ENCODE assay signal across 23 cellular contexts in the genomic region with DNA sequence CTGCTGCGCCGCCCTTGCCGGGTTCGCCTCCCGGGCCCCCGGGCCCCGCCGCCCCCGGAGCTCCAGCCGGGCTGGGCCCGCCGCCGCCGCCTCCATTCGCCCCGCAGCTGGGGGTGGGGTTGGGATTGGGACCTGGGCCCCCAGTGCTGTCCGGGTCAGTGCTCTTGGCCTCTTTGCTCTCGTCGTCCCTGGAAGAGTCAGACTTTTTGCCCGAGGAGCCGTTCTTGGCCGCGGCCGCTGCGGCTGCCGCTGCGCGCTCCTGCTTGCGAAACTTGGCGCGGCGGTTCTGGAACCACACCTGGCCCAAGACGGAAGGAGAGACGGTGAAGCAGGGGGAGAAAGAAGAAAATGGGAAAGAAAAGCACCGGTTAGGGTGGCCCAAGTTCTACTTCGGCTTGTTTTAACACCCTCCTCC. TPM values are rescaled to one million over a fixed set of nuclear protein-coding genes. Genes with fewer than 3 reads are reported as not detected.
DNase-seq lines count a peak whose midpoint lies in the region; ATAC-seq and TF ChIP-seq lines count a peak whose summit lies in the region.
"Had no signal": no experiment of that assay in that cellular context is flagged by ENCODE, and none has a peak within 500 bp of the region (broad histone marks: within the 10 kb centered on the region; RNA-seq: fewer than 3 reads in every experiment).

No MANE protein-coding gene starts in this region.

- intact Hi-C loops in IMR-90 (cut with micrococcal nuclease): no loop called here

- POLR2A ChIA-PET in IMR-90 (lab: Charles Lee; ENCODE audit: unreplicated experiment): no interaction called here

- H3K27me3 Mint-ChIP-seq in nephron progenitor cell (ENCODE audit: low read depth, poor library complexity) (peaks cover 100% of the 10 kb centered on the region), osteocyte (ENCODE audit: unreplicated experiment) (peaks cover 88% of the 10 kb centered on the region)

- H2BK15ac ChIP-seq in IMR-90 (ENCODE audit: low read depth, low read length): no peak overlapping the region

- no peaks in the 10 kb centered on the region; the same call in 1 of the 2 replicates for H3K4me1 ChIP-seq in IMR-90 (ENCODE audit: control insufficient read depth, insufficient read depth, low read length)
- H3K4me1 ChIP-seq: prostate gland had no signal

- peaks cover 24% of the 10 kb centered on the region for H3K9me3 Mint-ChIP-seq in nephron progenitor cell
- H3K9me3 Mint-ChIP-seq in osteocyte (ENCODE audit: unreplicated experiment): no peaks in the 10 kb centered on the region
- H3K9me3 Mint-ChIP-seq: activated naive CD4-positive, alpha-beta T cell treated with anti-CD3 and anti-CD28 coated beads for 36 hours had no signal

- H3K36me3 ChIP-seq in IMR-90 (ENCODE audit: control insufficient read depth, insufficient read depth, low read length) (no peaks in the 10 kb centered on the region), MG63 (no peaks in the 10 kb centered on the region)
- H3K36me3 ChIP-seq: prostate gland, suprapubic skin had no signal

- H2AK5ac ChIP-seq in IMR-90 (ENCODE audit: low read depth, low read length): no peak overlapping the region

- H3K27me3 ChIP-seq in IMR-90 (ENCODE audit: control insufficient read depth, insufficient read depth, low read length) (peaks cover 92% of the 10 kb centered on the region), MG63 (no peaks in the 10 kb centered on the region; the same call in 1 of the 2 replicates)

- CTCF ChIA-PET in IMR-90 (lab: Yijun Ruan, JAX): no interaction called here

- peak overlapping the region; percentile 16; the same call in 1 of the 2 replicates for H3K4me2 ChIP-seq in IMR-90 (ENCODE audit: low read depth, low read length)
- H3K4me2 ChIP-seq: KMS-11 had no signal

- H2BK5ac ChIP-seq in IMR-90 (ENCODE audit: low read depth, low read length, poor library complexity, severe bottlenecking): no peak overlapping the region

- no peak overlapping the region for H2BK120ac ChIP-seq in IMR-90 (ENCODE audit: low read depth, low read length)

- H3K27ac Mint-ChIP-seq in nephron progenitor cell: no peak overlapping the region
- no peak overlapping the region for H3K27ac Mint-ChIP-seq in osteocyte (ENCODE audit: unreplicated experiment)
- H3K27ac Mint-ChIP-seq: activated CD4-positive, alpha-beta T cell treated with anti-CD3 and anti-CD28 coated beads for 36 hours; activated naive CD4-positive, alpha-beta T cell treated with anti-CD3 and anti-CD28 coated beads for 36 hours; natural killer cell had no signal

- no peak overlapping the region for H3K23ac ChIP-seq in IMR-90 (ENCODE audit: low read depth, low read length)

- no peaks in the 10 kb centered on the region for H3K79me1 ChIP-seq in IMR-90 (ENCODE audit: low read depth in 1 of 2, low read length in 2 of 2)

- H3K9me1 ChIP-seq in IMR-90 (ENCODE audit: insufficient read depth, low read length): no peaks in the 10 kb centered on the region

- H3K56ac ChIP-seq in IMR-90 (ENCODE audit: extremely low read depth, insufficient read depth, low read length): no peak overlapping the region

- no peak overlapping the region for H4K91ac ChIP-seq in IMR-90 (ENCODE audit: insufficient read depth, low read depth, low read length)

- peaks cover 6% of the 10 kb centered on the region; the same call in 1 of the 2 replicates for H4K20me1 ChIP-seq in IMR-90 (ENCODE audit: insufficient read depth, low read length)

- no peak for TF ChIP-seq RAD21 in IMR-90 (IDR thresholded peaks at IDR 0.05; ENCODE audit: low read length)

- no peak overlapping the region for H2BK20ac ChIP-seq in IMR-90 (ENCODE audit: low read depth, low read length)

- H3K9me3 ChIP-seq in IMR-90 (ENCODE audit: control insufficient read depth, insufficient read depth, low read length) (peaks cover 28% of the 10 kb centered on the region), MG63 (no peaks in the 10 kb centered on the region)
- H3K9me3 ChIP-seq: prostate gland, suprapubic skin had no signal

- H3K4me3 Mint-ChIP-seq in nephron progenitor cell: peak overlapping the region; percentile 65
- H3K4me3 Mint-ChIP-seq in osteocyte (ENCODE audit: unreplicated experiment): no peak overlapping the region
- H3K4me3 Mint-ChIP-seq: activated CD4-positive, alpha-beta T cell treated with anti-CD3 and anti-CD28 coated beads for 36 hours; activated naive CD4-positive, alpha-beta T cell treated with anti-CD3 and anti-CD28 coated beads for 36 hours; natural killer cell had no signal

- H3K4me1 Mint-ChIP-seq in nephron progenitor cell: peaks cover 29% of the 10 kb centered on the region
- peaks cover 4% of the 10 kb centered on the region for H3K4me1 Mint-ChIP-seq in osteocyte (ENCODE audit: unreplicated experiment)
- H3K4me1 Mint-ChIP-seq: activated CD4-positive, alpha-beta T cell treated with anti-CD3 and anti-CD28 coated beads for 36 hours; natural killer cell had no signal

- no peak overlapping the region for H3K4me3 ChIP-seq in IMR-90 (ENCODE audit: insufficient read depth, low read depth, low read length)
- no peak overlapping the region for H3K4me3 ChIP-seq in epithelial cell of esophagus (ENCODE audit: low read length)
- H3K4me3 ChIP-seq in MG63: no peak overlapping the region
- H3K4me3 ChIP-seq: prostate gland, suprapubic skin had no signal

- H3K4ac ChIP-seq in IMR-90 (ENCODE audit: low read depth, low read length): no peak overlapping the region

- H3K18ac ChIP-seq in IMR-90 (ENCODE audit: low read depth, low read length): no peak overlapping the region

- DNase-seq in ELF-1 (ENCODE audit: low read depth, low spot score) (peak; percentile 40), IMR-90 (no peak), epithelial cell of esophagus (ENCODE audit: low read depth) (peak; percentile 16), nephron progenitor cell (peak; percentile 28), osteocyte (ENCODE audit: extremely low spot score, unreplicated experiment) (no peak), mesenteric fat pad (ENCODE audit: low spot score) (no peak), MG63 (no peak)
- DNase-seq: activated CD4-positive, alpha-beta T cell treated with anti-CD3 and anti-CD28 coated beads for 36 hours; activated naive CD4-positive, alpha-beta T cell treated with anti-CD3 and anti-CD28 coated beads for 36 hours; activated T-cell treated with anti-CD3 and anti-CD28 coated beads, Interleukin-2, amount 50 U/mL, for 48 hours; aorta; central memory CD4-positive, alpha-beta T cell; erythroblast; hippocampal formation; natural killer cell; NCI-H1694; NCI-H526 had no signal

- H4K8ac ChIP-seq in IMR-90 (ENCODE audit: low read depth in 2 of 2, low read length in 2 of 2): no peak overlapping the region

- no peak overlapping the region for H3K27ac ChIP-seq in IMR-90 (ENCODE audit: insufficient read depth, low read length)
- H3K27ac ChIP-seq: C4-2B, KMS-11, prostate gland, suprapubic skin had no signal

- in situ Hi-C loops in IMR-90 (cut with MboI; ENCODE audit: low sequenced_read_pairs): no loop called here

- no peak for TF ChIP-seq POLR2A in IMR-90 (IDR thresholded peaks at IDR 0.05; ENCODE audit: low read depth, low read length)

- H3K9ac ChIP-seq in IMR-90 (ENCODE audit: low read depth, low read length): no peak overlapping the region
- H3K9ac ChIP-seq: KMS-11 had no signal

- no peak overlapping the region for H2AFZ ChIP-seq in IMR-90 (replicated peaks; ENCODE audit: low read length, poor library complexity)

- TF ChIP-seq CTCF in IMR-90 (conservative IDR thresholded peaks at IDR 0.05; ENCODE audit: low read depth, low read length): no peak
- TF ChIP-seq CTCF in epithelial cell of esophagus (IDR thresholded peaks at IDR 0.05; ENCODE audit: insufficient read depth, low read depth, low read length, missing control alignments): no peak
- no peak for TF ChIP-seq CTCF in nephron progenitor cell (IDR thresholded peaks at IDR 0.05)
- no peak for TF ChIP-seq CTCF in osteocyte (IDR thresholded peaks at IDR 0.05)

- H2AK9ac ChIP-seq in IMR-90 (replicated peaks; ENCODE audit: low read depth, low read length, poor library complexity): no peak overlapping the region

- no peak overlapping the region for H3K14ac ChIP-seq in IMR-90 (replicated peaks; ENCODE audit: low read depth, low read length)

- no TSS peak for BruUV-seq in IMR-90 (replicated peaks; lab: Mats Ljungman, UMichigan)

- dilution Hi-C loops in IMR-90 (cut with HindIII; ENCODE audit: low sequenced_read_pairs, unreplicated experiment): no loop called here

- H4K5ac ChIP-seq in IMR-90 (ENCODE audit: low read depth, low read length): no peak overlapping the region

- 0 out of 2 replicates have a peak, but pooled peaks have one; percentile 14 for ATAC-seq in IMR-90 (ENCODE audit: low read depth)
- no peak for ATAC-seq in HG03439 (IDR thresholded peaks at IDR 0.05; ENCODE audit: unreplicated experiment)
- ATAC-seq: activated CD4-positive, alpha-beta T cell treated with anti-CD3 and anti-CD28 coated beads for 36 hours; natural killer cell had no signal

- whole genome bisulfite sequencing in IMR-90 (ENCODE audit: extremely low coverage in 2 of 2, insufficient read length in 1 of 2), 2 experiments: 0% methylated on average over 12 of the region's 36 CpGs; no CpG with 5 or more reads in 1 of the 2 experiments

- H3K36me3 Mint-ChIP-seq in nephron progenitor cell (ENCODE audit: low read depth) (peaks cover 9% of the 10 kb centered on the region), osteocyte (ENCODE audit: unreplicated experiment) (peaks cover 1% of the 10 kb centered on the region)

TF ChIP-seq in IMR-90, 13 proteins besides CTCF, POLR2A, EP300 and RAD21 (continues in another document):
- no peak for TF ChIP-seq RFX5 (IDR thresholded peaks at IDR 0.05; ENCODE audit: low read depth, low read length)
- TF ChIP-seq RCOR1 (IDR thresholded peaks at IDR 0.05; ENCODE audit: insufficient replicate concordance, low read length): no peak
- no peak for TF ChIP-seq MXI1 (IDR thresholded peaks at IDR 0.05; ENCODE audit: borderline replicate concordance, low read depth, low read length)
- TF ChIP-seq NFE2L2 (IDR thresholded peaks at IDR 0.05; ENCODE audit: low read depth, low read length): no peak
- no peak for TF ChIP-seq MAFK (IDR thresholded peaks at IDR 0.05; ENCODE audit: low read depth, low read length)
- TF ChIP-seq CEBPB (IDR thresholded peaks at IDR 0.05; ENCODE audit: low read depth, low read length): no peak
- no peak for TF ChIP-seq BHLHE40 (IDR thresholded peaks at IDR 0.05; ENCODE audit: low read depth, low read length)
- TF ChIP-seq CHD1 (IDR thresholded peaks at IDR 0.05; ENCODE audit: low read depth, low read length): no peak

RNA-seq across cellular contexts. Expression of a gene that starts 2.5 kb away (rescaled TPM):
- total RNA-seq in IMR-90 (2012; rRNA removed): not detected in 2 replicates
- polyA plus RNA-seq in IMR-90 (2012; rRNA removed): not detected in 2 replicates
- polyA plus RNA-seq in IMR-90 (2012; cell fraction: cytosol; rRNA removed): not detected in 2 replicates
- not detected in 2 replicates for polyA plus RNA-seq in IMR-90 (2012; cell fraction: nucleus; rRNA removed; ENCODE audit: low replicate concordance)
- not detected in 2 replicates for total RNA-seq in osteocyte
- total RNA-seq in mesenteric fat pad: not detected
- total RNA-seq in MG63 (2014; rRNA removed; shearing (Covaris generic); ENCODE audit: low replicate concordance): not detected in 2 replicates
- total RNA-seq: activated CD4-positive, alpha-beta T cell treated with anti-CD3 and anti-CD28 coated beads for 36 hours; activated naive CD4-positive, alpha-beta T cell treated with anti-CD3 and anti-CD28 coated beads for 36 hours; aorta; natural killer cell; prostate gland; suprapubic skin had no signal
- polyA plus RNA-seq: AG04450, aorta had no signal

Comparison
In these comparisons a context has a peak if more than half of its experiments do, and no peak if none do; other contexts are left out.
1. DNase-seq: peak in ELF-1 (single experiment), epithelial cell of esophagus (single experiment) and nephron progenitor cell (single experiment); none in IMR-90 (single experiment), osteocyte (single experiment), mesenteric fat pad (single experiment) and MG63 (single experiment).